ENCODE assay signal across 22 cellular contexts in the genomic region with DNA sequence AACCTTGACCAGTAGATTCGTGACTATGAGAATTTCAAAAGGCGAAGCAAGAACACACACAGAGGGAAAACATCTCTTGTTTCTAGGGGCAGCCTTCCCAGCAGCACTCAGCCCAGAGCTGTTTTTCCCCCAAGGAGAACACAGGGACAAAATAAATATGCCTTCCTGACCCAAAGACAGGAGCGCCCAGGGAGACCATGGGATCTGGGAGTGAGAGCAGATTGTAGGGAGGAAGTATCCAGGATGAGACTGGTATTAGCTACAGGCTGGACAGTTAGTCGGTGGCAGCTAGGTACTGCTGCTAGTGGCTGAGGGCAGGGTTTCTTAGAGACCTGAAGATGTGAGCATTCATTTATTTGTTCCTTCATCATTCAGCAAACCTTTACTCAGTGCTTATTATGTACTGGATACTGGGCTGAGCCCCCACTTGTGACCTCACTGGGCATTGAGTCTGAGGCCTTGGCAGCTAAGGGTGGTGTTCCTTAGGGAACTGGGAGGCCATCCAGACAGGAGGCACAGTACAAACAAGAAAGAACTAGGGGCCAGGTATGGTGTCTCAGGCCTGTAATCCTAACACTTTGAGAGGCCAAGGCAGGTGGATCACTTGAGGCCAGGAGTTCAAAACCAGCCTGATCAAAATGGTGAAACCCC.
DNase-seq lines count a peak whose midpoint lies in the region; ATAC-seq, FAIRE-seq and TF ChIP-seq lines count a peak whose summit lies in the region.
"Had no signal": no experiment of that assay in that cellular context is flagged by ENCODE, and none has a peak within 500 bp of the region (broad histone marks: within the 10 kb centered on the region; RNA-seq: fewer than 3 reads in every experiment).

No MANE protein-coding gene starts in this region.

- peak; percentile 43 for FAIRE-seq in HepG2 (lab: Jason Lieb, UNC)
- no peak for FAIRE-seq in pancreas (lab: Jason Lieb, UNC)
- FAIRE-seq in urothelium cell line (lab: Jason Lieb, UNC): peak; percentile 37
- FAIRE-seq: A204.1, GM12878, K562 had no signal

- ATAC-seq in HepG2 (peak; percentile 77), right lobe of liver (no peak), pancreas (peak in 3 of 4 donors; percentile 38 to 40 (median 40)), lower lobe of right lung (no peak)
- ATAC-seq: GM12878, HCT116, K562 had no signal

- no peaks in the 10 kb centered on the region for H3K27me3 ChIP-seq in HepG2 (ENCODE audit: control insufficient read depth in 1 of 2, insufficient read depth in 2 of 2, low read length in 2 of 2)
- H3K27me3 ChIP-seq in right lobe of liver: no peaks in the 10 kb centered on the region
- no peaks in the 10 kb centered on the region for H3K27me3 ChIP-seq in esophagus muscularis mucosa
- H3K27me3 ChIP-seq in pancreas: no peaks in the 10 kb centered on the region
- no peaks in the 10 kb centered on the region for H3K27me3 ChIP-seq in lower lobe of right lung (ENCODE audit: low read depth)

- TF ChIP-seq EP300 in HepG2 (IDR thresholded peaks at IDR 0.05; ENCODE audit: low read depth in 2 of 2, low read length in 2 of 2) (0 out of 4 replicates have a peak, but pooled peaks of 1 of the 2 experiments have one; percentile 21), HepG2 (CRISPR knock-in tag; IDR thresholded peaks at IDR 0.05; ENCODE audit: borderline replicate concordance) (no peak), esophagus muscularis mucosa (IDR thresholded peaks at IDR 0.05) (no peak)

- in situ Hi-C loops in HepG2 (cut with HindIII; ENCODE audit: extremely low pct_ligation_motif_present, low pct_unique_long_range_greater_than_20kb): no loop called here

- H3K4me2 ChIP-seq in HepG2 (ENCODE audit: low read depth, low read length): peak overlapping the region; percentile 8; the same call in 1 of the 2 replicates

- no peaks in the 10 kb centered on the region for H3K27me3 Mint-ChIP-seq in osteocyte (ENCODE audit: unreplicated experiment)

- no peaks in the 10 kb centered on the region for H3K9me3 ChIP-seq in HepG2 (ENCODE audit: low read length)
- H3K9me3 ChIP-seq in right lobe of liver: no peaks in the 10 kb centered on the region
- H3K9me3 ChIP-seq in esophagus muscularis mucosa: no peaks in the 10 kb centered on the region
- no peaks in the 10 kb centered on the region for H3K9me3 ChIP-seq in pancreas
- H3K9me3 ChIP-seq in lower lobe of right lung: no peaks in the 10 kb centered on the region

- no peak overlapping the region for H3K9ac ChIP-seq in HepG2 (ENCODE audit: insufficient read depth, low read depth, low read length)
- H3K9ac ChIP-seq: GM23248 had no signal

- POLR2A ChIA-PET in HepG2 (lab: Yijun Ruan, JAX): interaction anchor here (0.8 kb wide), 1 partner anchor 27 kb away, joined by 3 read pairs; no protein-coding TSS in a partner anchor

- H3K36me3 ChIP-seq in HepG2 (replicated peaks in 1 of 2; ENCODE audit: control insufficient read depth in 1 of 2, insufficient read depth in 2 of 2, low read length in 2 of 2): no peaks in the 10 kb centered on the region
- no peaks in the 10 kb centered on the region for H3K36me3 ChIP-seq in right lobe of liver
- no peaks in the 10 kb centered on the region for H3K36me3 ChIP-seq in esophagus muscularis mucosa
- no peaks in the 10 kb centered on the region for H3K36me3 ChIP-seq in pancreas
- H3K36me3 ChIP-seq in lower lobe of right lung: no peaks in the 10 kb centered on the region

- H3K4me3 Mint-ChIP-seq in osteocyte (ENCODE audit: unreplicated experiment): no peak overlapping the region
- H3K4me3 Mint-ChIP-seq: CD14-positive monocyte had no signal

- no peak for TF ChIP-seq RAD21 in HepG2 (CRISPR knock-in tag; IDR thresholded peaks at IDR 0.05)

- CTCF ChIA-PET in HepG2 (lab: Yijun Ruan, JAX; ENCODE audit: low intra/inter-chr PET ratio, low total read pairs): no interaction called here

- H3K4me1 ChIP-seq in HepG2 (ENCODE audit: insufficient read depth, low read length) (peaks cover 22% of the 10 kb centered on the region), right lobe of liver (no peaks in the 10 kb centered on the region), esophagus muscularis mucosa (peaks cover 0 to 43% (median 31%) of the 10 kb centered on the region in 4 donors), pancreas (no peaks in the 10 kb centered on the region), lower lobe of right lung (no peaks in the 10 kb centered on the region)

- no peaks in the 10 kb centered on the region for H3K79me2 ChIP-seq in HepG2 (ENCODE audit: insufficient read depth, low read length)

- H3K4me3 ChIP-seq in HepG2 (replicated peaks in 1 of 3; ENCODE audit: insufficient read depth in 1 of 3, low read depth in 2 of 3, low read length in 3 of 3) (no peak overlapping the region), right lobe of liver (no peak overlapping the region), esophagus muscularis mucosa (no peak overlapping the region), pancreas (no peak overlapping the region), lower lobe of right lung (no peak overlapping the region)
- H3K4me3 ChIP-seq: GM12878, GM23248, K562 had no signal

- TF ChIP-seq CTCF in HepG2 (CRISPR knock-in tag; IDR thresholded peaks at IDR 0.05): no peak
- TF ChIP-seq CTCF in right lobe of liver (IDR thresholded peaks at IDR 0.05): no peak
- TF ChIP-seq CTCF in esophagus muscularis mucosa (IDR thresholded peaks at IDR 0.05): no peak
- TF ChIP-seq CTCF in pancreas (IDR thresholded peaks at IDR 0.05): no peak
- no peak for TF ChIP-seq CTCF in osteocyte (IDR thresholded peaks at IDR 0.05)
- no peak for TF ChIP-seq CTCF in lower lobe of right lung (IDR thresholded peaks at IDR 0.05)

- peaks cover 2% of the 10 kb centered on the region for H3K36me3 Mint-ChIP-seq in osteocyte (ENCODE audit: unreplicated experiment)

- H4K20me1 ChIP-seq in HepG2 (ENCODE audit: insufficient read depth, low read length): no peaks in the 10 kb centered on the region

- DNase-seq in HepG2 (ENCODE audit: low spot score) (peak; percentile 30), right lobe of liver (no peak), esophagus muscularis mucosa (ENCODE audit: extremely low spot score) (no peak), pancreas (no peak), urothelium cell line (ENCODE audit: low spot score) (no peak), osteocyte (ENCODE audit: extremely low spot score, unreplicated experiment) (no peak), lower lobe of right lung (no peak)
- no peak for DNase-seq in effector CD4-positive, alpha-beta T cell
- DNase-seq: Calu3; DMS79; GM23248; NCI-H1092; NCI-H2107; NCI-H345; NCI-H526 treated with DMSO at 0.1 percent for 48 hours; NK-92 treated with Interleukin-12 subunit alpha and Interleukin-12 subunit beta, amount 100 ng/mL, for 24 hours; OCI-M1 had no signal

- TF ChIP-seq POLR2A in HepG2 (IDR thresholded peaks at IDR 0.05; ENCODE audit: insufficient read depth in 1 of 2, low read depth in 2 of 2, low read length in 2 of 2) (no peak), right lobe of liver (IDR thresholded peaks at IDR 0.05) (no peak), esophagus muscularis mucosa (IDR thresholded peaks at IDR 0.05; ENCODE audit: low read depth) (no peak)

- WGBS in HepG2 (ENCODE audit: low lambda C conversion rate): 24% methylated on average over 4 of the region's 4 CpGs
- 87% methylated on average over 2 of the region's 4 CpGs for WGBS in right lobe of liver (ENCODE audit: insufficient coverage, low coverage, low lambda C conversion rate, missing lambda C conversion rate)
- 71% methylated on average over 4 of the region's 4 CpGs for WGBS in esophagus muscularis mucosa
- 85% methylated on average over 4 of the region's 4 CpGs for WGBS in pancreas, 2 donors

- no peak overlapping the region for H2AFZ ChIP-seq in HepG2 (ENCODE audit: low read length)
- H2AFZ ChIP-seq: GM23248 had no signal

- no peak overlapping the region for H3K27ac Mint-ChIP-seq in osteocyte (ENCODE audit: unreplicated experiment)
- H3K27ac Mint-ChIP-seq: CD14-positive monocyte had no signal

- peaks cover 19% of the 10 kb centered on the region for H3K4me1 Mint-ChIP-seq in osteocyte (ENCODE audit: unreplicated experiment)

- H3K27ac ChIP-seq in HepG2 (ENCODE audit: extremely low read length, insufficient read depth, low read length) (no peak overlapping the region), right lobe of liver (no peak overlapping the region), esophagus muscularis mucosa (replicated peaks in 1 of 4) (peak overlapping the region in 3 of 4 donors; percentile 9 to 64 (median 62)), pancreas (no peak overlapping the region), lower lobe of right lung (no peak overlapping the region)
- H3K27ac ChIP-seq: GM23248 had no signal

- intact Hi-C loops in HepG2 (cut with micrococcal nuclease; ENCODE audit: unreplicated experiment): no loop called here
- intact Hi-C loops in right lobe of liver (cut with DNase I): no loop called here
- intact Hi-C loops in esophagus muscularis mucosa (cut with DNase I): no loop called here
- intact Hi-C loops in pancreas (cut with DNase I): no loop called here
- intact Hi-C loops in lower lobe of right lung (cut with DNase I): no loop called here

- H3K9me3 Mint-ChIP-seq in osteocyte (ENCODE audit: unreplicated experiment): no peaks in the 10 kb centered on the region

- no TSS peak for BruUV-seq in HepG2 (replicated peaks; lab: Mats Ljungman, UMichigan)

TF ChIP-seq in HepG2, 621 proteins besides CTCF, POLR2A, EP300 and RAD21 (continues in another document):
- TF ChIP-seq, protein P1, sequence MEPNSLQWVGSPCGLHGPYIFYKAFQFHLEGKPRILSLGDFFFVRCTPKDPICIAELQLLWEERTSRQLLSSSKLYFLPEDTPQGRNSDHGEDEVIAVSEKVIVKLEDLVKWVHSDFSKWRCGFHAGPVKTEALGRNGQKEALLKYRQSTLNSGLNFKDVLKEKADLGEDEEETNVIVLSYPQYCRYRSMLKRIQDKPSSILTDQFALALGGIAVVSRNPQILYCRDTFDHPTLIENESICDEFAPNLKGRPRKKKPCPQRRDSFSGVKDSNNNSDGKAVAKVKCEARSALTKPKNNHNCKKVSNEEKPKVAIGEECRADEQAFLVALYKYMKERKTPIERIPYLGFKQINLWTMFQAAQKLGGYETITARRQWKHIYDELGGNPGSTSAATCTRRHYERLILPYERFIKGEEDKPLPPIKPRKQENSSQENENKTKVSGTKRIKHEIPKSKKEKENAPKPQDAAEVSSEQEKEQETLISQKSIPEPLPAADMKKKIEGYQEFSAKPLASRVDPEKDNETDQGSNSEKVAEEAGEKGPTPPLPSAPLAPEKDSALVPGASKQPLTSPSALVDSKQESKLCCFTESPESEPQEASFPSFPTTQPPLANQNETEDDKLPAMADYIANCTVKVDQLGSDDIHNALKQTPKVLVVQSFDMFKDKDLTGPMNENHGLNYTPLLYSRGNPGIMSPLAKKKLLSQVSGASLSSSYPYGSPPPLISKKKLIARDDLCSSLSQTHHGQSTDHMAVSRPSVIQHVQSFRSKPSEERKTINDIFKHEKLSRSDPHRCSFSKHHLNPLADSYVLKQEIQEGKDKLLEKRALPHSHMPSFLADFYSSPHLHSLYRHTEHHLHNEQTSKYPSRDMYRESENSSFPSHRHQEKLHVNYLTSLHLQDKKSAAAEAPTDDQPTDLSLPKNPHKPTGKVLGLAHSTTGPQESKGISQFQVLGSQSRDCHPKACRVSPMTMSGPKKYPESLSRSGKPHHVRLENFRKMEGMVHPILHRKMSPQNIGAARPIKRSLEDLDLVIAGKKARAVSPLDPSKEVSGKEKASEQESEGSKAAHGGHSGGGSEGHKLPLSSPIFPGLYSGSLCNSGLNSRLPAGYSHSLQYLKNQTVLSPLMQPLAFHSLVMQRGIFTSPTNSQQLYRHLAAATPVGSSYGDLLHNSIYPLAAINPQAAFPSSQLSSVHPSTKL (CRISPR knock-in tag; IDR thresholded peaks at IDR 0.05): peak; percentile 26; the same call in 1 of the 2 replicates

Comparison
In these comparisons a context has a peak if more than half of its experiments do, and no peak if none do; other contexts are left out.
1. ATAC-seq: peak in HepG2 (single experiment) and pancreas (3 of 4); none in right lobe of liver (0 of 4) and lower lobe of right lung (0 of 2).
2. H3K27ac ChIP-seq: peak in esophagus muscularis mucosa (3 of 4); none in HepG2 (single experiment), right lobe of liver (0 of 3), pancreas (0 of 4) and lower lobe of right lung (single experiment).